1 cellular context compared by ENCODE assay signal in genomic region chr22:29480512-29481264, GRCh38.
TF ChIP-seq lines count a peak whose summit lies in the region.

No MANE protein-coding gene starts in this region.

TF ChIP-seq in K562, 482 proteins besides CTCF, POLR2A, EP300 and RAD21 (continued from another document and continues in another):
- TF ChIP-seq MIER1 (IDR thresholded peaks at IDR 0.05; ENCODE audit: low read depth): no peak
- no peak for TF ChIP-seq FIP1L1 (IDR thresholded peaks at IDR 0.05; ENCODE audit: low read depth, low read length, poor library complexity, severe bottlenecking)
- TF ChIP-seq ZNF384 (IDR thresholded peaks at IDR 0.05; ENCODE audit: low read depth, low read length): no peak
- no peak for TF ChIP-seq ZNF551 (CRISPR knock-in tag; IDR thresholded peaks at IDR 0.05)
- TF ChIP-seq ZNF140 (CRISPR knock-in tag; IDR thresholded peaks at IDR 0.05): no peak
- TF ChIP-seq IRF1 (CRISPR knock-in tag; IDR thresholded peaks at IDR 0.05; ENCODE audit: borderline replicate concordance): no peak
- no peak for TF ChIP-seq NR4A1 (CRISPR knock-in tag; IDR thresholded peaks at IDR 0.05)
- no peak for TF ChIP-seq NR4A1 (tag; IDR thresholded peaks at IDR 0.05)
- no peak for TF ChIP-seq TRIM25 (IDR thresholded peaks at IDR 0.05; ENCODE audit: borderline replicate concordance)
- TF ChIP-seq FOXJ2 (tag; IDR thresholded peaks at IDR 0.05): no peak
- peak; percentile 53; the same call in 1 of the 2 replicates for TF ChIP-seq PHF8 (IDR thresholded peaks at IDR 0.05; ENCODE audit: borderline replicate concordance, low read length)
- TF ChIP-seq ZNF717 (CRISPR knock-in tag; IDR thresholded peaks at IDR 0.05): no peak
- no peak for TF ChIP-seq UBTF (IDR thresholded peaks at IDR 0.05; ENCODE audit: borderline replicate concordance in 1 of 2, low read depth in 2 of 2, low read length in 2 of 2)
- no peak for TF ChIP-seq MYNN (IDR thresholded peaks at IDR 0.05)
- TF ChIP-seq MYNN (CRISPR knock-in tag; IDR thresholded peaks at IDR 0.05): no peak
- no peak for TF ChIP-seq CBX3 (IDR thresholded peaks at IDR 0.05; ENCODE audit: borderline replicate concordance in 1 of 2, low read length in 2 of 2)
- no peak for TF ChIP-seq PYGO2 (tag; IDR thresholded peaks at IDR 0.05)
- TF ChIP-seq ELF4 (CRISPR knock-in tag; IDR thresholded peaks at IDR 0.05): no peak
- TF ChIP-seq SMAD2 (IDR thresholded peaks at IDR 0.05; ENCODE audit: low read depth, low read length): no peak
- TF ChIP-seq RERE (CRISPR knock-in tag; IDR thresholded peaks at IDR 0.05; ENCODE audit: borderline replicate concordance): peak; percentile 84; the same call in 1 of the 2 replicates
- no peak for TF ChIP-seq HNRNPL (IDR thresholded peaks at IDR 0.05; ENCODE audit: low read depth, low read length)
- TF ChIP-seq ZNF174 (CRISPR knock-in tag; IDR thresholded peaks at IDR 0.05): no peak
- TF ChIP-seq ZNF143 (CRISPR knock-in tag; IDR thresholded peaks at IDR 0.05): no peak
- no peak for TF ChIP-seq HDGF (IDR thresholded peaks at IDR 0.05)
- no peak for TF ChIP-seq NCOA4 (IDR thresholded peaks at IDR 0.05; ENCODE audit: partially characterized antibody)
- no peak for TF ChIP-seq SREBF2 (CRISPR knock-in tag; IDR thresholded peaks at IDR 0.05)
- no peak for TF ChIP-seq ZNF436 (CRISPR knock-in tag; IDR thresholded peaks at IDR 0.05)
- TF ChIP-seq YBX1 (IDR thresholded peaks at IDR 0.05): no peak
- TF ChIP-seq DMBX1 (CRISPR knock-in tag; IDR thresholded peaks at IDR 0.05; ENCODE audit: borderline replicate concordance): peak; percentile 50; the same call in 1 of the 2 replicates
- no peak for TF ChIP-seq MLLT1 (IDR thresholded peaks at IDR 0.05)
- TF ChIP-seq ZNF407 (IDR thresholded peaks at IDR 0.05; ENCODE audit: low read depth): no peak
- TF ChIP-seq TSC22D4 (tag; IDR thresholded peaks at IDR 0.05): no peak
- TF ChIP-seq STAT6 (CRISPR knock-in tag; IDR thresholded peaks at IDR 0.05): no peak
- TF ChIP-seq FOXP1 (CRISPR knock-in tag; IDR thresholded peaks at IDR 0.05): peak; percentile 94
- TF ChIP-seq ZBTB2 (IDR thresholded peaks at IDR 0.05): peak; percentile 78; the same call in 1 of the 2 replicates
